In the genomic region with DNA sequence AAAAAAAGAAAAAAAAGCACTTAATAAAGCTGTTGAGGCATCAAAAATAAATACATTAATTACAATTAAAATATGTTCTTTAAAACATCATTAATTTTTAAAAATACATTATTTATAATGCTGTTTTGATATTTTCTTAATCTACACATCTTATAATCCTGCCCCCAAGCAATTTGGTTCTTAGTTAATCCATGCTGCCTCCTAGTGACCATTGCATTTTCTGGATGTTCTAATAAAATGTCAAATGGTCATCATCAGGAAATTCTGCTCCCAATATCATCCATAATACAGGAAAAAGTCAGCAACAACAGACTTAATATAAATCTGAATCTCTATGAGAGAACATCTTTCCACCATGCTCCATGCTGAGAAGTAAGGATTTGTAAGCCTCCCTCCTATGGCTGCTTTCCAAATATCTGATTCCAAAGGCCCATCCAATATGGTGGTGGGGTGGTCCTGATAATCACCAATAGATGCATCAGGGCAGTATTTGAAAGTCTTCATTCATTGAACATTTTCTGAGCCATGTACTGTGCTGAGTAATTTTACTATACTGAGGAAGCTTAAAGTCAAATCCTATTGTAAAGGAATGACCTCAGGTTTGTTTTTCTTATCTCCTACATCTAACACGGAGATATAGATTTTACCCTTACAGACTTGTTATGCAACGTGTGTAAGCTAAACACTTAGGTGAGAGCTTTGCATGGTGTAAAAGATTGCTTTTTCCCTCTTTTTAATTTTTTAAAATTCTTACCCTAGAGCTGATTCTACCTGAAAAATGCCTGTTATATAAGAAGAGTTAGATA, we compare ENCODE assay signal across 11 cellular contexts.
DNase-seq lines count a peak whose midpoint lies in the region; ATAC-seq and TF ChIP-seq lines count a peak whose summit lies in the region.
"Had no signal": no experiment of that assay in that cellular context is flagged by ENCODE, and none has a peak within 500 bp of the region (broad histone marks: within the 10 kb centered on the region; RNA-seq: fewer than 3 reads in every experiment).

No MANE protein-coding gene starts in this region.

- WGBS in psoas muscle, 3 donors: 51 to 52% (median 51%) methylated on average over 2 of the region's 2 CpGs
- WGBS in neuronal stem cell (ENCODE audit: extremely low coverage in 2 of 2, insufficient read length in 2 of 2, insufficient replicate concordance in 1 of 2), 2 donors: no CpG with 5 or more reads among the region's 2 CpGs

- no peak overlapping the region for H3K4ac ChIP-seq in neuronal stem cell (ENCODE audit: low read length)

- no peak overlapping the region for H3K23ac ChIP-seq in neuronal stem cell (ENCODE audit: low read depth, low read length, poor library complexity)

- H3K9me3 ChIP-seq in fibroblast of lung (ENCODE audit: control insufficient read depth, insufficient read depth, low read depth, low read length) (no peaks in the 10 kb centered on the region), psoas muscle (peaks cover 5% of the 10 kb centered on the region), neuronal stem cell (replicated peaks in 1 of 2; ENCODE audit: control insufficient read depth in 2 of 2, insufficient read depth in 1 of 2, low read depth in 1 of 2, low read length in 2 of 2) (peaks cover 0 to 5% of the 10 kb centered on the region in 2 donors)

- H3K27me3 ChIP-seq in fibroblast of lung (ENCODE audit: control insufficient read depth, insufficient read depth, low read length) (peaks cover 4% of the 10 kb centered on the region), psoas muscle (ENCODE audit: insufficient read depth in 3 of 3, low read length in 2 of 3) (no peaks in the 10 kb centered on the region), neuronal stem cell (ENCODE audit: control insufficient read depth in 3 of 3, insufficient read depth in 3 of 3, low read depth in 1 of 3, low read length in 3 of 3) (no peaks in the 10 kb centered on the region)
- H3K27me3 ChIP-seq: BLaER1, sigmoid colon had no signal

- H4K8ac ChIP-seq in neuronal stem cell (ENCODE audit: low read depth, low read length): no peak overlapping the region

- TF ChIP-seq CTCF in fibroblast of lung (conservative IDR thresholded peaks at IDR 0.05 in 1 of 2, IDR thresholded peaks at IDR 0.05 in 1 of 2; ENCODE audit: low read depth in 1 of 2, low read length in 2 of 2): peak; percentile 52 to 61
- TF ChIP-seq CTCF in psoas muscle (IDR thresholded peaks at IDR 0.05): peak; percentile 21

- H2BK5ac ChIP-seq in neuronal stem cell (ENCODE audit: low read length): no peak overlapping the region

- ATAC-seq in psoas muscle: no peak
- ATAC-seq in HG03095 (IDR thresholded peaks at IDR 0.05; ENCODE audit: unreplicated experiment): no peak
- ATAC-seq in GM21447 (IDR thresholded peaks at IDR 0.05; ENCODE audit: unreplicated experiment): no peak

- no peaks in the 10 kb centered on the region for H3K36me3 ChIP-seq in fibroblast of lung (ENCODE audit: control insufficient read depth, insufficient read depth, low read length)
- H3K36me3 ChIP-seq in psoas muscle (ENCODE audit: insufficient read depth in 1 of 2, low read depth in 1 of 2): no peaks in the 10 kb centered on the region
- no peaks in the 10 kb centered on the region for H3K36me3 ChIP-seq in neuronal stem cell (replicated peaks in 1 of 2; ENCODE audit: control insufficient read depth in 2 of 2, insufficient read depth in 2 of 2, low read length in 2 of 2)
- H3K36me3 ChIP-seq: BLaER1, sigmoid colon had no signal

- H2BK15ac ChIP-seq in neuronal stem cell (ENCODE audit: low read length): no peak overlapping the region

- no peak overlapping the region for H3K14ac ChIP-seq in neuronal stem cell (ENCODE audit: low read length)

- H3K4me3 ChIP-seq in fibroblast of lung (replicated peaks in 1 of 4; ENCODE audit: control extremely low read depth in 1 of 4, insufficient read depth in 1 of 4, low read depth in 3 of 4, low read length in 4 of 4) (no peak overlapping the region), psoas muscle (no peak overlapping the region), neuronal stem cell (ENCODE audit: low read length in 2 of 2) (no peak overlapping the region)
- H3K4me3 ChIP-seq: BLaER1, sigmoid colon had no signal

- DNase-seq in NCI-H1105 treated with DMSO at 0.1 percent for 48 hours (lab: John Stamatoyannopoulos, UW): peak; percentile 22
- DNase-seq in NCI-H1105 (lab: John Stamatoyannopoulos, UW): no peak
- DNase-seq in NCI-H82 treated with DMSO at 0.1 percent for 48 hours (lab: John Stamatoyannopoulos, UW; ENCODE audit: unreplicated experiment): peak; percentile 4
- DNase-seq in fibroblast of lung (ENCODE audit: low read depth in 2 of 2): peak; percentile 27 to 66
- DNase-seq in psoas muscle: no peak
- no peak for DNase-seq in neuronal stem cell (ENCODE audit: low spot score)
- DNase-seq: activated CD4-positive, alpha-beta T cell treated with anti-CD3 and anti-CD28 coated beads, Interleukin-2, amount 10 ng/mL, durations not matched to agents 7 days and 5 days; sigmoid colon had no signal

- H4K20me1 ChIP-seq in fibroblast of lung (ENCODE audit: control insufficient read depth, extremely low read depth, insufficient read depth, low read length): no peaks in the 10 kb centered on the region
- H4K20me1 ChIP-seq: BLaER1 had no signal

- H3K79me2 ChIP-seq in fibroblast of lung (ENCODE audit: control insufficient read depth, insufficient read depth, low read length): no peaks in the 10 kb centered on the region

- H3K27ac ChIP-seq in fibroblast of lung (ENCODE audit: insufficient read depth, low read length) (no peak overlapping the region), psoas muscle (no peak overlapping the region), neuronal stem cell (replicated peaks; ENCODE audit: low read length) (no peak overlapping the region)
- H3K27ac ChIP-seq: BLaER1, sigmoid colon had no signal

- H3K18ac ChIP-seq in neuronal stem cell (ENCODE audit: low read length): no peak overlapping the region

- intact Hi-C loops in psoas muscle (cut with DNase I): loop anchor here in 1 of 2 donors (5.0 kb wide), 1 partner anchor 191 kb away; no protein-coding TSS in a partner anchor

- H3K4me2 ChIP-seq in fibroblast of lung (ENCODE audit: extremely low read depth, insufficient read depth, low read length) (no peak overlapping the region), neuronal stem cell (ENCODE audit: insufficient read depth, low read length, poor library complexity, severe bottlenecking) (no peak overlapping the region)
- H3K4me2 ChIP-seq: BLaER1 had no signal

- no peak overlapping the region for H2AK5ac ChIP-seq in neuronal stem cell (ENCODE audit: low read depth, low read length)

- no peaks in the 10 kb centered on the region for H3K4me1 ChIP-seq in fibroblast of lung (ENCODE audit: control insufficient read depth, extremely low read depth, insufficient read depth, low read length)
- H3K4me1 ChIP-seq in psoas muscle: no peaks in the 10 kb centered on the region
- H3K4me1 ChIP-seq in neuronal stem cell (ENCODE audit: control insufficient read depth in 2 of 2, insufficient read depth in 1 of 2, low read depth in 1 of 2, low read length in 2 of 2): peaks cover 0 to 1% of the 10 kb centered on the region in 2 donors
- H3K4me1 ChIP-seq: sigmoid colon had no signal

- H4K91ac ChIP-seq in neuronal stem cell (ENCODE audit: low read depth, low read length, poor library complexity): no peak overlapping the region

- H2BK120ac ChIP-seq in neuronal stem cell (ENCODE audit: low read depth, low read length): no peak overlapping the region

- H3K9ac ChIP-seq in fibroblast of lung (ENCODE audit: insufficient read depth, low read length): no peak overlapping the region
- no peak overlapping the region for H3K9ac ChIP-seq in neuronal stem cell (ENCODE audit: low read depth, low read length, poor library complexity)
- H3K9ac ChIP-seq: BLaER1 had no signal

- no peak overlapping the region for H2BK12ac ChIP-seq in neuronal stem cell (ENCODE audit: low read length)

- H2AFZ ChIP-seq in fibroblast of lung (ENCODE audit: low read length) (no peak overlapping the region), neuronal stem cell (ENCODE audit: low read length) (no peak overlapping the region)

- no peaks in the 10 kb centered on the region for H3K79me1 ChIP-seq in neuronal stem cell (ENCODE audit: low read depth, low read length)

Comparison
In these comparisons a context has a peak if more than half of its experiments do, and no peak if none do; other contexts are left out.
1. DNase-seq: peak in NCI-H1105 treated with DMSO at 0.1 percent for 48 hours (single experiment), NCI-H82 treated with DMSO at 0.1 percent for 48 hours (single experiment) and fibroblast of lung (2 of 2); none in NCI-H1105 (single experiment), psoas muscle (0 of 2) and neuronal stem cell (single experiment).